8 cellular contexts compared by ENCODE assay signal in genomic region chr11:14518820-14519219, GRCh38. TPM values are rescaled to one million over a fixed set of nuclear protein-coding genes. Genes with fewer than 3 reads are reported as not detected.
A peak's percentile ranks its signal among the peaks of the same experiment; 100 is the strongest.
DNase-seq lines count a peak whose midpoint lies in the region; ATAC-seq, FAIRE-seq and TF ChIP-seq lines count a peak whose summit lies in the region.

No MANE protein-coding gene starts in this region.

- H3K27me3 ChIP-seq in heart left ventricle (no peaks in the 10 kb centered on the region), GM12878 (replicated peaks in 1 of 2; ENCODE audit: control insufficient read depth in 2 of 2, insufficient read depth in 2 of 2, low read length in 1 of 2) (no peaks in the 10 kb centered on the region), upper lobe of right lung (no peaks in the 10 kb centered on the region)

- CTCF ChIA-PET in GM12878 (lab: Yijun Ruan, JAX), result no interaction called here

- H3K4me1 ChIP-seq in heart left ventricle (peaks cover 5 to 24% (median 15%) of the 10 kb centered on the region in 12 donors), GM12878 (ENCODE audit: control insufficient read depth, insufficient read depth, low read length) (no peaks in the 10 kb centered on the region), upper lobe of right lung (peaks cover 14% of the 10 kb centered on the region)

- peak overlapping the region; percentile 95 for H3K4me3 Mint-ChIP-seq in memory B cell

- DNase-seq in heart left ventricle (no peak), left ventricle myocardium superior (no peak), GM12878 (ENCODE audit: low read depth, low spot score) (no peak), memory B cell (ENCODE audit: low spot score in 2 of 2) (no peak), upper lobe of right lung (no peak), posterior cingulate gyrus (no peak), AG08395 (ENCODE audit: low spot score) (no peak)

- no peak for TF ChIP-seq RAD21 in GM12878 (IDR thresholded peaks at IDR 0.05; ENCODE audit: insufficient read depth, low read depth, low read length)

- WGBS in heart left ventricle, 4 donors, result 75 to 85% (median 77%) methylated on average over 3 of the region's 3 CpGs
- 43% methylated on average over 3 of the region's 3 CpGs for WGBS in GM12878 (ENCODE audit: insufficient coverage, insufficient replicate concordance, low lambda C conversion rate, missing lambda C conversion rate)

- intact Hi-C loops in heart left ventricle (cut with DNase I) (loop anchor here in 1 of 10 donors (10.0 kb wide), 1 partner anchor 54 kb away; no protein-coding TSS in a partner anchor), left ventricle myocardium superior (cut with micrococcal nuclease) (no loop called here), GM12878 (cut with micrococcal nuclease; ENCODE audit: unreplicated experiment) (no loop called here), upper lobe of right lung (cut with DNase I) (no loop called here), posterior cingulate gyrus (cut with DNase I) (no loop called here)

- TF ChIP-seq EP300 in GM12878 (IDR thresholded peaks at IDR 0.05; ENCODE audit: borderline replicate concordance in 1 of 2, control insufficient read depth in 1 of 2, low read depth in 2 of 2, low read length in 2 of 2), result no peak

- H3K9me3 ChIP-seq in heart left ventricle (no peaks in the 10 kb centered on the region), GM12878 (replicated peaks; ENCODE audit: control insufficient read depth, insufficient read depth, low read length) (no peaks in the 10 kb centered on the region), upper lobe of right lung (no peaks in the 10 kb centered on the region)

- RAD21 ChIA-PET in GM12878 (lab: Charles Lee; ENCODE audit: unreplicated experiment), result interaction anchor here (2.9 kb wide), 1 partner anchor 18 kb away, joined by 21 read pairs; the partner anchor contains the start of gene COPB1

- H3K79me2 ChIP-seq in GM12878 (ENCODE audit: control insufficient read depth, insufficient read depth, low read length), result peaks cover 37% of the 10 kb centered on the region

- SMC1A ChIA-PET in GM12878 (lab: Charles Lee; ENCODE audit: uncharacterized antibody, unreplicated experiment), result interaction anchor here (0.6 to 1.9 kb wide), 2 partner anchors 19 to 162 kb away, joined by 3 to 11 read pairs; partner anchors contain the start of gene COPB1

- no TSS peak for BruUV-seq in GM12878 (replicated peaks; lab: Mats Ljungman, UMichigan)

- H3K4me1 Mint-ChIP-seq in memory B cell, result peaks cover 11% of the 10 kb centered on the region

- POLR2A ChIA-PET in GM12878 (lab: Charles Lee), result interaction anchor here (2.3 kb wide), 1 partner anchor 19 kb away, joined by 34 read pairs; the partner anchor contains the start of gene COPB1

- peaks cover 1% of the 10 kb centered on the region for H3K36me3 Mint-ChIP-seq in memory B cell

- no peak for TF ChIP-seq POLR2A in heart left ventricle (IDR thresholded peaks at IDR 0.05)
- no peak for TF ChIP-seq POLR2A in GM12878 (IDR thresholded peaks at IDR 0.05; ENCODE audit: low read depth, low read length)

- H4K20me1 ChIP-seq in GM12878 (ENCODE audit: control insufficient read depth, insufficient read depth), result no peaks in the 10 kb centered on the region

- TF ChIP-seq CTCF in heart left ventricle (IDR thresholded peaks at IDR 0.05) (no peak), GM12878 (IDR thresholded peaks at IDR 0.05 in 2 of 3, conservative IDR thresholded peaks at IDR 0.05 in 1 of 3; ENCODE audit: control insufficient read depth in 2 of 3, extremely low read depth in 1 of 3, insufficient read depth in 1 of 3, low read depth in 3 of 3, low read length in 3 of 3) (no peak), upper lobe of right lung (IDR thresholded peaks at IDR 0.05) (no peak)

- H3K9ac ChIP-seq in GM12878 (ENCODE audit: control insufficient read depth, insufficient read depth, low read length), result peak overlapping the region; percentile 99

- peak overlapping the region; percentile 55 to 99 (median 81) for H3K4me3 ChIP-seq in heart left ventricle
- peak overlapping the region; percentile 95 for H3K4me3 ChIP-seq in GM12878
- H3K4me3 ChIP-seq in upper lobe of right lung, result peak overlapping the region; percentile 71

- H3K4me2 ChIP-seq in GM12878 (ENCODE audit: control insufficient read depth, insufficient read depth), result peak overlapping the region; percentile 94

- H3K27me3 Mint-ChIP-seq in memory B cell, result no peaks in the 10 kb centered on the region

- ATAC-seq in heart left ventricle (no peak), left ventricle myocardium superior (no peak), GM12878 (no peak), memory B cell (ENCODE audit: low read depth) (no peak), upper lobe of right lung (no peak), HG02970 (IDR thresholded peaks at IDR 0.05; ENCODE audit: low FRiP score, unreplicated experiment) (no peak)

- in situ Hi-C loops in GM12878 (cut with MboI), result no loop called here

- H3K27ac ChIP-seq in heart left ventricle (peak overlapping the region in 7 of 12 donors; percentile 72 to 96 (median 92)), GM12878 (ENCODE audit: control insufficient read depth, insufficient read depth) (peak overlapping the region; percentile 89; the same call in 1 of the 2 replicates), upper lobe of right lung (peak overlapping the region; percentile 89)

- peak overlapping the region; percentile 93 for H3K27ac Mint-ChIP-seq in memory B cell

- no peak overlapping the region for H2AFZ ChIP-seq in GM12878 (ENCODE audit: control insufficient read depth, low read depth, low read length)

- H3K9me3 Mint-ChIP-seq in memory B cell, result no peaks in the 10 kb centered on the region

- H3K36me3 ChIP-seq in heart left ventricle, result peaks cover 2 to 50% (median 45%) of the 10 kb centered on the region in 9 donors
- peaks cover 0 to 4% of the 10 kb centered on the region in 2 experiments; a peak in 2 of 4 replicates for H3K36me3 ChIP-seq in GM12878 (ENCODE audit: control insufficient read depth in 2 of 2, insufficient read depth in 2 of 2, low read length in 1 of 2)
- peaks cover 46% of the 10 kb centered on the region for H3K36me3 ChIP-seq in upper lobe of right lung

- FAIRE-seq in GM12878 (lab: Jason Lieb, UNC), result peak; percentile 13

TF ChIP-seq in GM12878, 131 proteins besides CTCF, POLR2A, EP300 and RAD21:
- TF ChIP-seq ATF2 (IDR thresholded peaks at IDR 0.05; ENCODE audit: low read length) (peak; percentile 80), TCF3 (IDR thresholded peaks at IDR 0.05; ENCODE audit: borderline replicate concordance, insufficient read depth, low read depth, low read length) (no peak), JUNB (IDR thresholded peaks at IDR 0.05) (peak; percentile 78), ATF7 (IDR thresholded peaks at IDR 0.05; ENCODE audit: low read depth) (peak; percentile 93)

RNA-seq across cellular contexts. Expression of gene PSMA1, which starts 1.4 kb away (rescaled TPM):
- 100 to 1,000 TPM in 8 of 9 donors, 10 to 100 TPM in 1; 95.5 to 136 (median 129) TPM for total RNA-seq in heart left ventricle
- 100 to 1,000 TPM; 149 to 152 TPM for polyA plus RNA-seq in heart left ventricle
- 115 TPM for total RNA-seq in left ventricle myocardium superior
- total RNA-seq in GM12878 (2013; cell fraction: nucleolus; rRNA removed), result 119 and 128 TPM in 2 replicates
- total RNA-seq in GM12878 (2014; rRNA removed), result 225 and 253 TPM in 2 replicates
- 260 and 267 TPM in 2 replicates for total RNA-seq in GM12878 (2014; rRNA removed; fragmentation: Illumina TruSeq; extraction: Trizol)
- 185 TPM in 2 replicates for total RNA-seq in GM12878 (2021)
- 184 TPM for polyA plus RNA-seq in GM12878 (2011; ENCODE audit: low read depth)
- polyA plus RNA-seq in GM12878 (2011; rRNA removed), result 331 and 444 TPM in 2 replicates
- polyA plus RNA-seq in GM12878 (2011; cell fraction: cytosol; rRNA removed), result 140 and 161 TPM in 2 replicates
- 316 and 352 TPM in 2 replicates for polyA plus RNA-seq in GM12878 (2011; cell fraction: nucleus; rRNA removed)
- 204 and 218 TPM in 2 replicates for polyA plus RNA-seq in GM12878 (2012)
- 207 and 280 TPM in 2 replicates for polyA plus RNA-seq in GM12878 (2014; fragmentation: Illumina TruSeq; extraction: Trizol)
- polyA plus RNA-seq in GM12878 (2014; fragmentation: Nextera tagmentation; extraction: Ambion mirVana), result 100 to 1,000 TPM; 611 to 678 TPM
- 198 and 252 TPM in 2 replicates for polyA plus RNA-seq in GM12878 (2014; rRNA removed)
- polyA plus RNA-seq in GM12878 (2016; fragmentation: Nextera tagmentation; extraction: Ambion mirVana), result 100 to 1,000 TPM; 412 to 415 TPM
- 120 and 148 TPM in 2 replicates for polyA minus RNA-seq in GM12878 (2011; rRNA and poly(A)+ RNA removed)
- polyA minus RNA-seq in GM12878 (2011; cell fraction: cytosol; rRNA and poly(A)+ RNA removed), result 44.0 and 65.3 TPM in 2 replicates
- polyA minus RNA-seq in GM12878 (2011; cell fraction: nucleus; rRNA and poly(A)+ RNA removed), result 49.1 and 66.1 TPM in 2 replicates
- 128 TPM for total RNA-seq in upper lobe of right lung

RNA-seq across cellular contexts. Expression of gene COPB1, which starts 19.2 kb away (rescaled TPM):
- total RNA-seq in heart left ventricle (10 to 100 TPM; 41.7 to 69.7 (median 51.3) TPM), left ventricle myocardium superior (43.6 TPM), GM12878 (2014; rRNA removed) (117 and 126 TPM in 2 replicates), GM12878 (2014; rRNA removed; fragmentation: Illumina TruSeq; extraction: Trizol) (141 and 149 TPM in 2 replicates), GM12878 (2021) (85.3 and 88.8 TPM in 2 replicates), upper lobe of right lung (84.5 TPM)
- polyA plus RNA-seq in heart left ventricle (10 to 100 TPM; 23.4 to 72.1 TPM), GM12878 (2011; rRNA removed) (139 and 189 TPM in 2 replicates), GM12878 (2014; fragmentation: Illumina TruSeq; extraction: Trizol) (95.5 and 107 TPM in 2 replicates), GM12878 (2014; fragmentation: Nextera tagmentation; extraction: Ambion mirVana) (100 to 1,000 TPM in 1 of 2 experiments, 10 to 100 TPM in 1; 74.4 to 101 TPM), GM12878 (2014; rRNA removed) (60.7 and 67.0 TPM in 2 replicates), GM12878 (2016; fragmentation: Nextera tagmentation; extraction: Ambion mirVana) (100 to 1,000 TPM; 142 to 146 TPM)
- total RNA-seq in GM12878 (2013; cell fraction: nucleolus; rRNA removed), result 139 and 157 TPM in 2 replicates
- 67.7 TPM for polyA plus RNA-seq in GM12878 (2011; ENCODE audit: low read depth)
- polyA plus RNA-seq in GM12878 (2011; cell fraction: cytosol; rRNA removed), result 60.4 and 61.6 TPM in 2 replicates
- 55.6 and 55.9 TPM in 2 replicates for polyA plus RNA-seq in GM12878 (2011; cell fraction: nucleus; rRNA removed)
- polyA plus RNA-seq in GM12878 (2012), result 82.7 and 89.9 TPM in 2 replicates
- polyA minus RNA-seq in GM12878 (2011; rRNA and poly(A)+ RNA removed), result 87.9 and 117 TPM in 2 replicates
- polyA minus RNA-seq in GM12878 (2011; cell fraction: cytosol; rRNA and poly(A)+ RNA removed), result 54.7 and 62.0 TPM in 2 replicates
- polyA minus RNA-seq in GM12878 (2011; cell fraction: nucleus; rRNA and poly(A)+ RNA removed), result 39.3 and 59.2 TPM in 2 replicates
